In the genomic region with DNA sequence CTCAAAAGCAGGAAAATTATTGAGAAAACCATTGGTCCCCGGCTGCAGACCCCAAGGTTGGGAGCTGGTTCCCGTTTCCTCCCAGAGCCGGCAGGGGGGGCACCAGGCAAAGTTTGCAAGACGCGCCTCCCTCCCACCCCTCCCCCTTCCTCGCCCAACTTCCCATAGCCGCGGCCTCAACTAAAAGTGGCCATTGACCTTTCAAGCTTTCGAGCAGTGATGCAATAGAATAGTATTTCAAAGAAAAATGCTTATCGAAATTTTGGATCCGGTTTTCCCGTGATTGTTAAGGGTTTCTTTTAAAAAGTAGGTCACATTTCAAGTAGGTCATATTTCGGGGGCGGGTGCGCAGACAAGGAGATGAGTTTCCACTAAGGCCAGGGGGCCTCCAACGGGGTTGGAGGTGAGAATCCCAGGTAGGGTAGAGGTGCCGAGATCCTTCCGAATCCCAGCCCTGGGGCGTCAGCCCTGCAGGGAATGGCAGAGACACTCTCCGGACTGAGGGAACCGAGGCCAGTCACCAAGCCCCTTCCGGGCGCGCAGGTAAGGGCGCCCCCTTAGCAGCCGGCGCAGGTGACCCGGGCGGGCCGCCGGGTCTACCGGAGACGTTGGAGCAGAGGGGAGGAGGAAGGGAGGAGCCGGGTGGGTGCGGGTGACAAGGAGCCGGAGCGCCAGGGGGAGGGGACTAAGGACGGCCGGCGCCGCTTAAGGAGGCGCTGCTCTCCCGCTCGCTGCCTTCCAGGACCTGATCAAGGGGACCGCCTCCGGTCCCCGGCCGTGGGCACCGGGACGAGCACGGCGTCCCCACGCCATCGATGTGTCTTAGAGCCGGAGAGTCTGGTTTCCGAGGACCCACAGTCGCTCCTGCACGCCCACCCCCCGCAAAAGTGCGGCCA, we compare ENCODE assay signal across 1 cellular context.
A peak's percentile ranks its signal among the peaks of the same experiment; 100 is the strongest.
TF ChIP-seq lines count a peak whose summit lies in the region.

No MANE protein-coding gene starts in this region.

TF ChIP-seq in K562, 482 proteins besides CTCF, POLR2A, EP300 and RAD21 (continued from another document and continues in another):
- TF ChIP-seq, protein P1, sequence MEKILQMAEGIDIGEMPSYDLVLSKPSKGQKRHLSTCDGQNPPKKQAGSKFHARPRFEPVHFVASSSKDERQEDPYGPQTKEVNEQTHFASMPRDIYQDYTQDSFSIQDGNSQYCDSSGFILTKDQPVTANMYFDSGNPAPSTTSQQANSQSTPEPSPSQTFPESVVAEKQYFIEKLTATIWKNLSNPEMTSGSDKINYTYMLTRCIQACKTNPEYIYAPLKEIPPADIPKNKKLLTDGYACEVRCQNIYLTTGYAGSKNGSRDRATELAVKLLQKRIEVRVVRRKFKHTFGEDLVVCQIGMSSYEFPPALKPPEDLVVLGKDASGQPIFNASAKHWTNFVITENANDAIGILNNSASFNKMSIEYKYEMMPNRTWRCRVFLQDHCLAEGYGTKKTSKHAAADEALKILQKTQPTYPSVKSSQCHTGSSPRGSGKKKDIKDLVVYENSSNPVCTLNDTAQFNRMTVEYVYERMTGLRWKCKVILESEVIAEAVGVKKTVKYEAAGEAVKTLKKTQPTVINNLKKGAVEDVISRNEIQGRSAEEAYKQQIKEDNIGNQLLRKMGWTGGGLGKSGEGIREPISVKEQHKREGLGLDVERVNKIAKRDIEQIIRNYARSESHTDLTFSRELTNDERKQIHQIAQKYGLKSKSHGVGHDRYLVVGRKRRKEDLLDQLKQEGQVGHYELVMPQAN (IDR thresholded peaks at IDR 0.05; ENCODE audit: borderline replicate concordance), result peak; percentile 16; the same call in 1 of the 2 replicates
- TF ChIP-seq SUPT5H (IDR thresholded peaks at IDR 0.05) (peak; percentile 26; the same call in 1 of the 2 replicates), SMAD4 (CRISPR knock-in tag; conservative IDR thresholded peaks at IDR 0.05) (peak; percentile 89), DEAF1 (CRISPR knock-in tag; IDR thresholded peaks at IDR 0.05) (peak; percentile 80), FOXJ2 (tag; IDR thresholded peaks at IDR 0.05) (no peak), ZFP30 (CRISPR knock-in tag; IDR thresholded peaks at IDR 0.05; ENCODE audit: borderline replicate concordance) (no peak), HMG20B (CRISPR knock-in tag; IDR thresholded peaks at IDR 0.05) (no peak), SIX5 (IDR thresholded peaks at IDR 0.05; ENCODE audit: borderline replicate concordance in 1 of 2, insufficient read depth in 1 of 2, low read depth in 1 of 2, low read length in 2 of 2) (no peak), MBD2 (IDR thresholded peaks at IDR 0.05; ENCODE audit: borderline replicate concordance, low read depth) (no peak), SMAD2 (IDR thresholded peaks at IDR 0.05; ENCODE audit: low read depth, low read length) (no peak), RBM34 (IDR thresholded peaks at IDR 0.05; ENCODE audit: borderline replicate concordance, insufficient read depth, low read length) (no peak), ZNF133 (CRISPR knock-in tag; IDR thresholded peaks at IDR 0.05) (no peak), HDAC8 (tag; IDR thresholded peaks at IDR 0.05) (no peak), SMARCA5 (IDR thresholded peaks at IDR 0.05) (no peak), ZNF354B (CRISPR knock-in tag; IDR thresholded peaks at IDR 0.05) (no peak), HLTF (IDR thresholded peaks at IDR 0.05) (no peak; the same call in 1 of the 2 replicates), ATF6 (CRISPR knock-in tag; IDR thresholded peaks at IDR 0.05) (no peak), SETDB1 (IDR thresholded peaks at IDR 0.05; ENCODE audit: low read length) (no peak), HIVEP1 (CRISPR knock-in tag; IDR thresholded peaks at IDR 0.05) (no peak), CHD7 (IDR thresholded peaks at IDR 0.05; ENCODE audit: low read depth, low read length) (no peak), RUNX1 (IDR thresholded peaks at IDR 0.05; ENCODE audit: low read depth) (0 out of 2 replicates have a peak, but pooled peaks have one; percentile 9), XRCC4 (IDR thresholded peaks at IDR 0.05; ENCODE audit: extremely low read depth, insufficient read depth, insufficient read length) (no peak), MEF2A (IDR thresholded peaks at IDR 0.05; ENCODE audit: control insufficient read depth, low read depth, low read length) (peak; percentile 26; the same call in 1 of the 2 replicates), SAFB2 (IDR thresholded peaks at IDR 0.05; ENCODE audit: borderline replicate concordance, low read depth, low read length, severe bottlenecking) (no peak), ZNF395 (CRISPR knock-in tag; IDR thresholded peaks at IDR 0.05) (no peak), RNF2 (IDR thresholded peaks at IDR 0.05) (no peak; the same call in 1 of the 2 replicates), ZNF76 (CRISPR knock-in tag; IDR thresholded peaks at IDR 0.05; ENCODE audit: borderline replicate concordance) (no peak), ZNF175 (CRISPR knock-in tag; IDR thresholded peaks at IDR 0.05; ENCODE audit: low read depth) (no peak; the same call in 1 of the 2 replicates), PRPF4 (IDR thresholded peaks at IDR 0.05; ENCODE audit: insufficient read depth, low read depth, low read length, poor library complexity, severe bottlenecking) (no peak), GABPB1 (CRISPR knock-in tag; IDR thresholded peaks at IDR 0.05) (no peak), ZNF507 (tag; conservative IDR thresholded peaks at IDR 0.05) (no peak), HNRNPLL (IDR thresholded peaks at IDR 0.05; ENCODE audit: low read depth, low read length, poor library complexity, severe bottlenecking) (no peak), HSF4 (CRISPR knock-in tag; IDR thresholded peaks at IDR 0.05; ENCODE audit: borderline replicate concordance) (no peak), ZNF324 (CRISPR knock-in tag; IDR thresholded peaks at IDR 0.05) (no peak; the same call in 1 of the 2 replicates), ZNF445 (CRISPR knock-in tag; IDR thresholded peaks at IDR 0.05; ENCODE audit: low read depth) (no peak), RBM39 (optimal IDR thresholded peaks at IDR 0.05; ENCODE audit: low read depth, low read length) (no peak)
- TF ChIP-seq, protein P2, sequence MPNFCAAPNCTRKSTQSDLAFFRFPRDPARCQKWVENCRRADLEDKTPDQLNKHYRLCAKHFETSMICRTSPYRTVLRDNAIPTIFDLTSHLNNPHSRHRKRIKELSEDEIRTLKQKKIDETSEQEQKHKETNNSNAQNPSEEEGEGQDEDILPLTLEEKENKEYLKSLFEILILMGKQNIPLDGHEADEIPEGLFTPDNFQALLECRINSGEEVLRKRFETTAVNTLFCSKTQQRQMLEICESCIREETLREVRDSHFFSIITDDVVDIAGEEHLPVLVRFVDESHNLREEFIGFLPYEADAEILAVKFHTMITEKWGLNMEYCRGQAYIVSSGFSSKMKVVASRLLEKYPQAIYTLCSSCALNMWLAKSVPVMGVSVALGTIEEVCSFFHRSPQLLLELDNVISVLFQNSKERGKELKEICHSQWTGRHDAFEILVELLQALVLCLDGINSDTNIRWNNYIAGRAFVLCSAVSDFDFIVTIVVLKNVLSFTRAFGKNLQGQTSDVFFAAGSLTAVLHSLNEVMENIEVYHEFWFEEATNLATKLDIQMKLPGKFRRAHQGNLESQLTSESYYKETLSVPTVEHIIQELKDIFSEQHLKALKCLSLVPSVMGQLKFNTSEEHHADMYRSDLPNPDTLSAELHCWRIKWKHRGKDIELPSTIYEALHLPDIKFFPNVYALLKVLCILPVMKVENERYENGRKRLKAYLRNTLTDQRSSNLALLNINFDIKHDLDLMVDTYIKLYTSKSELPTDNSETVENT (CRISPR knock-in tag; IDR thresholded peaks at IDR 0.05), result no peak
